In genomic region chr2:181790716-181791649, GRCh38 we compare ENCODE assay signal across 1 cellular context.
TF ChIP-seq lines count a peak whose summit lies in the region.

No MANE protein-coding gene starts in this region.

TF ChIP-seq in HepG2, 621 proteins besides CTCF, POLR2A, EP300 and RAD21 (continued from another document and continues in another):
- TF ChIP-seq STAT6 (CRISPR knock-in tag; IDR thresholded peaks at IDR 0.05; ENCODE audit: borderline replicate concordance) (peak; percentile 72; the same call in 1 of the 2 replicates), ZKSCAN1 (IDR thresholded peaks at IDR 0.05; ENCODE audit: low read length) (no peak), SOX5 (CRISPR knock-in tag; IDR thresholded peaks at IDR 0.05; ENCODE audit: borderline replicate concordance) (peak; percentile 88), KLF15 (CRISPR knock-in tag; IDR thresholded peaks at IDR 0.05; ENCODE audit: borderline replicate concordance) (no peak), ZNF691 (CRISPR knock-in tag; IDR thresholded peaks at IDR 0.05; ENCODE audit: borderline replicate concordance, low read depth) (no peak; the same call in 1 of the 2 replicates), PRDM15 (CRISPR knock-in tag; IDR thresholded peaks at IDR 0.05) (no peak), FLYWCH1 (CRISPR knock-in tag; IDR thresholded peaks at IDR 0.05) (no peak), ZNF746 (CRISPR knock-in tag; IDR thresholded peaks at IDR 0.05) (no peak), ZNF83 (CRISPR knock-in tag; IDR thresholded peaks at IDR 0.05; ENCODE audit: borderline replicate concordance) (no peak), ZNF749 (CRISPR knock-in tag; IDR thresholded peaks at IDR 0.05; ENCODE audit: borderline replicate concordance) (no peak), ATM (IDR thresholded peaks at IDR 0.05; ENCODE audit: borderline replicate concordance) (no peak), ZFP90 (CRISPR knock-in tag; IDR thresholded peaks at IDR 0.05; ENCODE audit: borderline replicate concordance) (no peak), TOPORS (CRISPR knock-in tag; IDR thresholded peaks at IDR 0.05) (peak; percentile 79; the same call in 1 of the 2 replicates), ZSCAN22 (CRISPR knock-in tag; IDR thresholded peaks at IDR 0.05) (no peak), AFF4 (CRISPR knock-in tag; IDR thresholded peaks at IDR 0.05) (no peak), RBM22 (optimal IDR thresholded peaks at IDR 0.05; ENCODE audit: low read length) (no peak), ZSCAN20 (CRISPR knock-in tag; IDR thresholded peaks at IDR 0.05; ENCODE audit: borderline replicate concordance) (no peak), ZNF782 (CRISPR knock-in tag; IDR thresholded peaks at IDR 0.05; ENCODE audit: borderline replicate concordance) (no peak), ZNF136 (CRISPR knock-in tag; IDR thresholded peaks at IDR 0.05; ENCODE audit: low read depth) (no peak; the same call in 1 of the 2 replicates), THAP7 (CRISPR knock-in tag; IDR thresholded peaks at IDR 0.05) (no peak), NFE2L2 (IDR thresholded peaks at IDR 0.05; ENCODE audit: low read length) (no peak), UBTF (CRISPR knock-in tag; IDR thresholded peaks at IDR 0.05) (no peak), TCF7L2 (IDR thresholded peaks at IDR 0.05; ENCODE audit: low read depth, low read length) (no peak; the same call in 1 of the 2 replicates), ZBED4 (CRISPR knock-in tag; IDR thresholded peaks at IDR 0.05; ENCODE audit: borderline replicate concordance) (no peak), MXD3 (CRISPR knock-in tag; IDR thresholded peaks at IDR 0.05) (no peak), ZNF546 (CRISPR knock-in tag; conservative IDR thresholded peaks at IDR 0.05) (no peak), ZNF512B (CRISPR knock-in tag; IDR thresholded peaks at IDR 0.05; ENCODE audit: borderline replicate concordance) (peak; percentile 86; the same call in 1 of the 2 replicates), SOX6 (IDR thresholded peaks at IDR 0.05) (no peak), SOX6 (CRISPR knock-in tag; IDR thresholded peaks at IDR 0.05) (peak; percentile 95), TRIM24 (CRISPR knock-in tag; IDR thresholded peaks at IDR 0.05) (no peak), HMG20B (CRISPR knock-in tag; conservative IDR thresholded peaks at IDR 0.05) (0 out of 2 replicates have a peak, but pooled peaks have one; percentile 17), SMARCE1 (IDR thresholded peaks at IDR 0.05; ENCODE audit: borderline replicate concordance) (no peak), RXRA (CRISPR knock-in tag; IDR thresholded peaks at IDR 0.05) (no peak; the same call in 1 of the 2 replicates), TARDBP (CRISPR knock-in tag; IDR thresholded peaks at IDR 0.05) (peak; percentile 86)
